In the genomic region with DNA sequence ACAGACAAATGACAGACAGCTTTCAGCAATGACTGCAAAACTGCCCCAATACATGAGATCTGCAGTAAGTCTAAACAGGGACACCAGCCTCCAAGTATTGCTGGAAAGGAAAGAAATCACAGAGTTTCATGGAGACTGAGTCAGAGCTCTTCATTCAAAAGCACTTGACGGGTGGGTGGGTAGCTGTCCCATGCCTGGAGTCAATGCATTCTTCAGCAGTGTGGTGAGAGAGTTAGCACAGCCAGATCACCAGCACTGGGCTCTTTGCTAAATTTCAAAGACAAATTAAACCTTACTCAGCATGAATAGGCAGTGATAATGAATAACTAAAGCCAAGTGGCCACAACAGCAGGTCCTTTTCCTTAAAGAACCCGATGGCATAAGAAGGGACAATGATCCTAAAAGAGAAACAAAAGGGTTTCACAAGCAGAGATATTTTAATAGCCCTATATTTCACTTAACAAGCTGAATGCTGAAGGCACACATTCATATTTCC, we compare ENCODE assay signal across 18 cellular contexts.
"Had no signal": no experiment of that assay in that cellular context is flagged by ENCODE, and none has a peak within 500 bp of the region (broad histone marks: within the 10 kb centered on the region; RNA-seq: fewer than 3 reads in every experiment).

No MANE protein-coding gene starts in this region.

- H3K4me3 ChIP-seq: gastroesophageal sphincter, heart left ventricle had no signal

- H3K4me1 ChIP-seq: gastroesophageal sphincter, heart left ventricle had no signal

- H3K27ac ChIP-seq: gastroesophageal sphincter, heart left ventricle had no signal

- H3K27me3 ChIP-seq: gastroesophageal sphincter, heart left ventricle had no signal

- H3K36me3 ChIP-seq: gastroesophageal sphincter, heart left ventricle had no signal

- DNase-seq: activated CD4-positive, alpha-beta memory T cell treated with anti-CD3 and anti-CD28 coated beads for 36 hours; activated CD4-positive, alpha-beta T cell treated with anti-CD3 and anti-CD28 coated beads for 36 hours; activated naive CD4-positive, alpha-beta T cell treated with Interleukin-2 at 50 U/mL for 16 hours; activated naive CD8-positive, alpha-beta T cell treated with anti-CD3 and anti-CD28 coated beads, Interleukin-2, amount 50 U/mL, for 24 hours; activated T-cell treated with anti-CD3 and anti-CD28 coated beads for 4 hours; anterior cingulate cortex; cerebellar nuclear complex; effector CD4-positive, alpha-beta T cell; heart left ventricle; kidney glomerular epithelial cell; nucleus accumbens; retina; SW 1271; T-helper 2 cell; trophoblast cell had no signal

- ATAC-seq: activated CD4-positive, alpha-beta T cell treated with anti-CD3 and anti-CD28 coated beads for 36 hours; activated naive CD8-positive, alpha-beta T cell treated with anti-CD3 and anti-CD28 coated beads, Interleukin-2, amount 50 U/mL, for 24 hours; esophagus mucosa; gastroesophageal sphincter; heart left ventricle; natural killer cell treated with Interleukin-12 subunit alpha and Interleukin-12 subunit beta and Interleukin-15 and Interleukin-18, amount 100 ng/mL, for 72 hours had no signal
